20 cellular contexts compared by ENCODE assay signal in the genomic region with DNA sequence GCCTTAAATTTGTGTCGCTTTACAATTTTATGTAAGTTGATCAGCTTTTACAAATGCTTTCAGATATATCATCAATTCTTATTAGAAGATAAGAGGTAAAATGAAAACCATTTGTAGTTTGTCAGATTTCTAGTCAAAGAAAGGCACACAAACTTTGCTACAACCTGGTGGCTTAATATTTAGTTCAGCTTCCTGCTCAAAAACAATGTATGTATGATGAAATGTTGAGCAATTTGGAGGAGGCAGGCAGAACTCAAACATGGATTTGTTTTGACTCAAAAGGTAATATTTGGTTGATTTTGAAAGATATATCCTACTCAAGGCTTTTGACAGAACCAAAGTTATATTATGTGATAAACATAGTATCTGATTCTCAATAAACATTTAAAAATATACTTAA. TPM values are rescaled to one million over a fixed set of nuclear protein-coding genes. Genes with fewer than 3 reads are reported as not detected.
DNase-seq lines count a peak whose midpoint lies in the region; ATAC-seq and TF ChIP-seq lines count a peak whose summit lies in the region.
"Had no signal": no experiment of that assay in that cellular context is flagged by ENCODE, and none has a peak within 500 bp of the region (broad histone marks: within the 10 kb centered on the region; RNA-seq: fewer than 3 reads in every experiment).

No MANE protein-coding gene starts in this region.

- H3K4me1 ChIP-seq in A673 (ENCODE audit: insufficient read depth, low read length, poor library complexity, severe bottlenecking), result no peaks in the 10 kb centered on the region
- H3K4me1 ChIP-seq in Peyer's patch, result no peaks in the 10 kb centered on the region
- H3K4me1 ChIP-seq: esophagus squamous epithelium, sigmoid colon, testis had no signal

- H3K4me3 ChIP-seq in A673 (ENCODE audit: low read depth, low read length, poor library complexity, severe bottlenecking) (no peak overlapping the region), Peyer's patch (no peak overlapping the region)
- H3K4me3 ChIP-seq: esophagus squamous epithelium, sigmoid colon, testis had no signal

- H3K27me3 ChIP-seq in A673 (replicated peaks; ENCODE audit: insufficient read depth, low read depth, low read length, poor library complexity) (no peaks in the 10 kb centered on the region), Peyer's patch (no peaks in the 10 kb centered on the region)
- H3K27me3 ChIP-seq: esophagus squamous epithelium, sigmoid colon, testis had no signal

- no TSS peak for BruUV-seq in A673 (replicated peaks; lab: Mats Ljungman, UMichigan)

- H3K27me3 Mint-ChIP-seq in progenitor cell of endocrine pancreas, result no peaks in the 10 kb centered on the region

- H3K27ac Mint-ChIP-seq in progenitor cell of endocrine pancreas, result no peak overlapping the region
- H3K27ac Mint-ChIP-seq: T-helper 2 cell treated with Interferon-gamma antibody and Interleukin-4, amounts not matched to agents 5 μg/mL and 100 μg/mL, for 36 hours had no signal

- POLR2A ChIA-PET in A673 (lab: Charles Lee; ENCODE audit: low non-redundant PET), result no interaction called here

- H3K4me3 Mint-ChIP-seq in progenitor cell of endocrine pancreas (ENCODE audit: low read depth), result no peak overlapping the region
- H3K4me3 Mint-ChIP-seq: T-helper 2 cell treated with Interferon-gamma antibody and Interleukin-4, amounts not matched to agents 5 μg/mL and 100 μg/mL, for 36 hours had no signal

- TF ChIP-seq CTCF in A673 (conservative IDR thresholded peaks at IDR 0.05; ENCODE audit: low read depth, low read length) (no peak), progenitor cell of endocrine pancreas (IDR thresholded peaks at IDR 0.05; ENCODE audit: unreplicated experiment) (no peak), Peyer's patch (IDR thresholded peaks at IDR 0.05) (no peak)

- DNase-seq in A673 (ENCODE audit: low spot score), result peak; percentile 8
- peak; percentile 17 for DNase-seq in HuH-7 (ENCODE audit: low spot score)
- peak; percentile 49 for DNase-seq in SIG-M5 (lab: John Stamatoyannopoulos, UW)
- peak; percentile 47 for DNase-seq in fibroblast of the conjunctiva (ENCODE audit: low read depth)
- no peak for DNase-seq in progenitor cell of endocrine pancreas (ENCODE audit: low spot score, unreplicated experiment)
- no peak for DNase-seq in Peyer's patch
- DNase-seq in middle frontal gyrus (ENCODE audit: extremely low spot score, low spot score), result no peak
- DNase-seq: activated CD4-positive, alpha-beta T cell treated with anti-CD3 and anti-CD28 coated beads for 1 hour; activated naive CD4-positive, alpha-beta T cell treated with anti-CD3 and anti-CD28 coated beads, Interleukin-2, amount 50 U/mL, for 16 hours; esophagus squamous epithelium; left cardiac atrium; NCI-H1092; NCI-H2171; Right ventricle myocardium superior; sigmoid colon; stimulated activated CD4-positive, alpha-beta T cell treated with anti-CD3 and anti-CD28 coated beads, Interleukin-2, amount 100 ng/mL, for 48 hours; stimulated activated CD8-positive, alpha-beta memory T cell treated with anti-CD3 and anti-CD28 coated beads, Interleukin-4, amount 100 ng/mL, for 48 hours; testis had no signal

- no peaks in the 10 kb centered on the region for H3K9me3 ChIP-seq in A673 (ENCODE audit: low read depth, low read length, poor library complexity, severe bottlenecking)
- no peaks in the 10 kb centered on the region for H3K9me3 ChIP-seq in Peyer's patch
- H3K9me3 ChIP-seq: esophagus squamous epithelium, sigmoid colon, testis had no signal

- H3K36me3 ChIP-seq in A673 (ENCODE audit: insufficient read depth, low read length, poor library complexity, severe bottlenecking) (no peaks in the 10 kb centered on the region), Peyer's patch (no peaks in the 10 kb centered on the region)
- H3K36me3 ChIP-seq: esophagus squamous epithelium, sigmoid colon had no signal

- H3K9me3 Mint-ChIP-seq in progenitor cell of endocrine pancreas (ENCODE audit: low read depth), result peaks cover 2% of the 10 kb centered on the region
- H3K9me3 Mint-ChIP-seq: T-helper 2 cell treated with Interferon-gamma antibody and Interleukin-4, amounts not matched to agents 5 μg/mL and 100 μg/mL, for 36 hours had no signal

- H3K36me3 Mint-ChIP-seq in progenitor cell of endocrine pancreas (ENCODE audit: insufficient read depth), result no peaks in the 10 kb centered on the region

- H3K4me1 Mint-ChIP-seq in progenitor cell of endocrine pancreas (ENCODE audit: low read depth), result peaks cover 2% of the 10 kb centered on the region

- CTCF ChIA-PET in A673 (lab: Charles Lee), result no interaction called here

- no peak for ATAC-seq in GM19351 (IDR thresholded peaks at IDR 0.05; ENCODE audit: unreplicated experiment)
- ATAC-seq: left cardiac atrium had no signal

- no peak for TF ChIP-seq POLR2A in Peyer's patch (IDR thresholded peaks at IDR 0.05)

- intact Hi-C loops in A673 (cut with micrococcal nuclease; ENCODE audit: unreplicated experiment), result no loop called here

- H3K27ac ChIP-seq in A673 (ENCODE audit: low read depth, low read length, poor library complexity, severe bottlenecking) (no peak overlapping the region), Peyer's patch (no peak overlapping the region)
- H3K27ac ChIP-seq: esophagus squamous epithelium, sigmoid colon, testis had no signal

RNA-seq across cellular contexts. Expression of gene NEK5, which starts 24.2 kb away (rescaled TPM):
- total RNA-seq in A673 (2021) (0.13 TPM in 1 of 2 replicates, not detected in the other), progenitor cell of endocrine pancreas (1.4 and 1.7 TPM in 2 replicates), Peyer's patch (under 1 TPM in 1 of 4 donors, not detected in 3; 0.27 TPM)

RNA-seq across cellular contexts. Expression of gene NEK3, which starts 54.8 kb away (rescaled TPM):
- total RNA-seq in A673 (2021), result 15.9 and 18.1 TPM in 2 replicates
- 26.3 and 28.1 TPM in 2 replicates for total RNA-seq in progenitor cell of endocrine pancreas
- total RNA-seq in Peyer's patch, result 10 to 100 TPM; 26.6 to 78.2 (median 36.2) TPM

Comparison
In these comparisons a context has a peak if more than half of its experiments do, and no peak if none do; other contexts are left out.
1. DNase-seq: peak in A673 (single experiment), HuH-7 (single experiment), SIG-M5 (single experiment) and fibroblast of the conjunctiva (single experiment); none in progenitor cell of endocrine pancreas (single experiment), Peyer's patch (0 of 3) and middle frontal gyrus (single experiment).